26 cellular contexts compared by ENCODE assay signal in the genomic region with DNA sequence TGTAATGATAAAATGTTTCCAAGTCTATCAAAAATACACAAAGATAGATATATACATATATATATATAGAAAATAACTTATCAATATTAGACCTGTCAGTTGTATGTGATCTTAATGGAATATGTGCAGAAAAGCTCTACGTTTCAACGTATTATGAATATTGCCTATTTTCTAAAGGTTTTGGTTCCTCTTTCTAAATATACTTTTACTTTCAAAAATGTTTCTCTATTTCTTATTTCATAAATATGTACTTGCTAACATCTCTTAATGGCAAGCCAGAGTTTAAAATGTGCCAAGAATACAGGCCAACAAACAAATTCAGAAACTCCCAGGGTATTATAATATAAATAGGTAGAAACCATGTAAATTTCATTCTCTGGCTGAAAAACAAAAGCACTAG.
"Had no signal": no experiment of that assay in that cellular context is flagged by ENCODE, and none has a peak within 500 bp of the region (broad histone marks: within the 10 kb centered on the region; RNA-seq: fewer than 3 reads in every experiment).

No MANE protein-coding gene starts in this region.

- H3K36me3 ChIP-seq: gastrocnemius medialis, neutrophil, transverse colon had no signal

- ATAC-seq: activated CD4-positive, alpha-beta T cell treated with anti-CD3 and anti-CD28 coated beads for 36 hours; effector memory CD8-positive, alpha-beta T cell; gastrocnemius medialis; left colon; sciatic nerve; stimulated activated naive CD8-positive, alpha-beta T cell treated with anti-CD3 and anti-CD28 coated beads, Interleukin-15, Interleukin-2, amounts not matched to agents 100 U/mL and 50 U/mL, for 24 hours had no signal

- H3K4me1 ChIP-seq: gastrocnemius medialis, testis, transverse colon had no signal

- FAIRE-seq: astrocyte, keratinocyte had no signal

- H3K27ac ChIP-seq: gastrocnemius medialis, neutrophil, skin epidermis, testis, transverse colon had no signal

- H3K9me3 ChIP-seq: gastrocnemius medialis, neutrophil, testis, transverse colon had no signal

- H3K4me3 ChIP-seq: gastrocnemius medialis, skin epidermis, testis, transverse colon had no signal

- DNase-seq: activated B cell treated with CpG ODN at 0.5 μM for 24 hours; activated CD4-positive, alpha-beta T cell treated with anti-CD3 and anti-CD28 coated beads for 36 hours; activated CD4-positive, alpha-beta T cell treated with anti-CD3 and anti-CD28 coated beads, Interleukin-2, amount 50 U/mL, for 48 hours; activated CD8-positive, alpha-beta memory T cell treated with anti-CD3 and anti-CD28 coated beads, Interleukin-2, amount 50 U/mL, for 4 hours; activated gamma-delta T cell treated with Interleukin-2 at 50 U/mL for 16 hours; activated naive CD4-positive, alpha-beta T cell treated with anti-CD3 and anti-CD28 coated beads, Interleukin-2, amount 50 U/mL, for 16 hours; activated T-cell treated with anti-CD3 and anti-CD28 coated beads, Interleukin-2, amount 50 U/mL, for 24 hours; amniotic stem cell; caudate nucleus; cortex of kidney; effector memory CD8-positive, alpha-beta T cell; erythroblast; gastrocnemius medialis; glutamatergic neuron; left colon; mammary epithelial cell; stimulated activated CD4-positive, alpha-beta T cell treated with anti-CD3 and anti-CD28 coated beads, Interleukin-12 subunit alpha, Interleukin-12 subunit beta, amount 100 ng/mL, for 4 hours; stimulated activated CD4-positive, alpha-beta T cell treated with anti-CD3 and anti-CD28 coated beads, Interleukin-4, amount 100 ng/mL, for 1 hour; stimulated activated naive CD8-positive, alpha-beta T cell treated with anti-CD3 and anti-CD28 coated beads, Interleukin-15, Interleukin-2, amounts not matched to agents 100 U/mL and 50 U/mL, for 24 hours; testis; transverse colon had no signal
